ENCODE assay signal across 8 cellular contexts in the genomic region with DNA sequence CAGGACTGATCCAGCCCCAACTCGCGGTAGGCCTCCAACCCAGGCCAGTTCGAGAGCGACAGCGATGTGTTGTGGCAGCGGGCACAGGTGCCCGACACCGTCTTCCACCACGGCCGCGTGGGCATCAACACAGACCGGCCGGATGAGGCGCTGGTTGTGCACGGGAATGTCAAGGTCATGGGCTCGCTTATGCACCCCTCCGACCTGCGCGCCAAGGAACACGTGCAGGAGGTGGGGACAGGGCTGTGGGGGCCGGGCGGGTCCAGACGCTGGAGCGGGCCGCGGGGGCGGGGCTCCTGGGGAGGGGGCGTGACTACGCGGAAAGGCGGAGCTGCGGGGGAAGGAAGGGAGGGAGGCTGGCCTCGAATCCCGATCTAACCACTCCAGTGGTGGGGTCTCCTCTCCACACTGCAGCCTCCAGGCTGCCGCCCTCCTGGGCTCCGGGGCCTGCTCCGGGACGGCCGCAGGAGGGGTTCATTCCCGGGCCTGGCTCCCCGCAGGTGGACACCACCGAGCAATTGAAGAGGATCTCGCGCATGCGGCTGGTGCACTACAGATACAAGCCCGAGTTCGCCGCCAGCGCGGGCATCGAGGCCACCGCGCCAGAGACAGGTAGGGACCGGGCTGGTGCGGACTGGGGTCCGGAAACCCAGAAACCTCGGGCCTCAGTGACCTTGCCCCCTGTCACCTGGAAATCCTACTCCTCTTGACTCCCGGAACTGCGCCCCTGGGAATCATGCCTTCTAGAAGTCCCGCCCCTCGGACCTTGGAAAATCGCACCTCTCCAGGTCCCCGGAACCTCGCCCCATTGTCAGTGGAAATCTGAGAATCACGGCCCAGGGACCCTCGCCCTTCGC. TPM values are rescaled to one million over a fixed set of nuclear protein-coding genes. Genes with fewer than 3 reads are reported as not detected.
A peak's percentile ranks its signal among the peaks of the same experiment; 100 is the strongest.
DNase-seq lines count a peak whose midpoint lies in the region; ATAC-seq and TF ChIP-seq lines count a peak whose summit lies in the region.

No MANE protein-coding gene starts in this region.

- no peaks in the 10 kb centered on the region for H3K9me2 ChIP-seq in MM.1S (replicated peaks; ENCODE audit: insufficient read depth, low read length)

- intact Hi-C loops in heart right ventricle (cut with DNase I) = no loop called here

- H3F3A ChIP-seq in MM.1S (ENCODE audit: insufficient read depth, low read length) = no peaks in the 10 kb centered on the region

- H3K4me1 ChIP-seq in MM.1S (ENCODE audit: low read length) = no peaks in the 10 kb centered on the region
- peaks cover 0 to 17% (median 6%) of the 10 kb centered on the region in 9 donors for H3K4me1 ChIP-seq in heart right ventricle

- H3K9me3 ChIP-seq in MM.1S (replicated peaks; ENCODE audit: insufficient read depth, low read length) = no peaks in the 10 kb centered on the region
- no peaks in the 10 kb centered on the region for H3K9me3 ChIP-seq in heart right ventricle

- H3K36me3 ChIP-seq in MM.1S (replicated peaks; ENCODE audit: insufficient read depth, low read length) (no peaks in the 10 kb centered on the region), heart right ventricle (no peaks in the 10 kb centered on the region)

- H3K4me3 ChIP-seq in MM.1S (ENCODE audit: low read length) = no peak overlapping the region
- H3K4me3 ChIP-seq in heart right ventricle = peak overlapping the region in 9 of 10 donors; percentile 6 to 44 (median 34)

- ATAC-seq in heart right ventricle (peak; percentile 53 to 73 (median 68)), GM21447 (IDR thresholded peaks at IDR 0.05; ENCODE audit: unreplicated experiment) (no peak), GM21717 (IDR thresholded peaks at IDR 0.05; ENCODE audit: unreplicated experiment) (no peak)

- TF ChIP-seq CTCF in MM.1S (IDR thresholded peaks at IDR 0.05; ENCODE audit: low read length) (no peak), heart right ventricle (IDR thresholded peaks at IDR 0.05) (peak in 1 of 9 donors; percentile 7)

- no peak overlapping the region for H3K9ac ChIP-seq in MM.1S (ENCODE audit: low read length)

- no peak overlapping the region for H2AFZ ChIP-seq in MM.1S (ENCODE audit: low read length)

- no peaks in the 10 kb centered on the region for H3K79me2 ChIP-seq in MM.1S (ENCODE audit: low read length)

- no peak for DNase-seq in MM.1S
- DNase-seq in activated T-helper 1 cell treated with Interleukin-2 at 50 U/mL for 16 hours (ENCODE audit: low read depth) = peak; percentile 47
- DNase-seq in heart right ventricle = peak; percentile 45 to 66
- peak; percentile 40 to 54 for DNase-seq in stimulated activated CD4-positive, alpha-beta T cell treated with anti-CD3 and anti-CD28 coated beads, Interleukin-4, amount 100 ng/mL, for 48 hours (ENCODE audit: low read depth in 2 of 2)
- DNase-seq in DMS153 (lab: John Stamatoyannopoulos, UW) = no peak
- no peak for DNase-seq in NCI-H2081 (lab: John Stamatoyannopoulos, UW)

- H3K27me3 ChIP-seq in MM.1S (replicated peaks; ENCODE audit: insufficient read depth, low read length) (peaks cover 14% of the 10 kb centered on the region), heart right ventricle (peaks cover 0 to 13% (median 0%) of the 10 kb centered on the region in 7 donors)

- WGBS in heart right ventricle, 2 donors = 39 to 43% methylated on average over 65 to 67 of the region's 67 CpGs

- H3K27ac ChIP-seq in MM.1S (ENCODE audit: low read length) = no peak overlapping the region
- H3K27ac ChIP-seq in heart right ventricle = no peak overlapping the region

- peak overlapping the region; percentile 24; the same call in 1 of the 2 replicates for H3K4me2 ChIP-seq in MM.1S (ENCODE audit: low read depth, low read length)

- no peaks in the 10 kb centered on the region for H4K20me1 ChIP-seq in MM.1S (ENCODE audit: insufficient read depth, low read length)

RNA-seq across cellular contexts. Expression of gene TMEM258, which starts 14.9 kb away (rescaled TPM):
- 100 to 1,000 TPM in 9 of 10 donors, 10 to 100 TPM in 1; 98.9 to 142 (median 109) TPM for total RNA-seq in heart right ventricle
- 100 to 1,000 TPM in 1 of 2 donors, 10 to 100 TPM in 1; 80.7 to 273 TPM for polyA plus RNA-seq in heart right ventricle

RNA-seq across cellular contexts. Expression of gene FEN1, which starts 15.2 kb away (rescaled TPM):
- 1 to 10 TPM; 3.7 to 8.6 (median 6.2) TPM for total RNA-seq in heart right ventricle
- polyA plus RNA-seq in heart right ventricle = 1 to 10 TPM; 2.1 to 8.8 TPM

RNA-seq across cellular contexts. Expression of gene MYRF, which starts 25.0 kb away (rescaled TPM):
- 1 to 10 TPM in 1 of 10 donors, under 1 TPM in 9; 0.13 to 1.2 (median 0.26) TPM for total RNA-seq in heart right ventricle
- under 1 TPM; 0.16 to 0.37 TPM for polyA plus RNA-seq in heart right ventricle

RNA-seq across cellular contexts. Expression of gene FADS1, which starts 39.3 kb away (rescaled TPM):
- total RNA-seq in heart right ventricle = 10 to 100 TPM; 16.4 to 37.4 (median 25.4) TPM
- 10 to 100 TPM; 13.8 to 35.2 TPM for polyA plus RNA-seq in heart right ventricle

RNA-seq across cellular contexts. Expression of gene FADS2, which starts 50.6 kb away (rescaled TPM):
- 10 to 100 TPM; 15.1 to 37.0 (median 23.5) TPM for total RNA-seq in heart right ventricle
- 10 to 100 TPM; 12.2 to 31.6 TPM for polyA plus RNA-seq in heart right ventricle

Comparison
In these comparisons a context has a peak if more than half of its experiments do, and no peak if none do; other contexts are left out.
1. DNase-seq: peak in activated T-helper 1 cell treated with Interleukin-2 at 50 U/mL for 16 hours (single experiment), heart right ventricle (2 of 2) and stimulated activated CD4-positive, alpha-beta T cell treated with anti-CD3 and anti-CD28 coated beads, Interleukin-4, amount 100 ng/mL, for 48 hours (2 of 2); none in MM.1S (single experiment), DMS153 (single experiment) and NCI-H2081 (0 of 2).
2. ATAC-seq: peak in heart right ventricle (8 of 8); none in GM21447 (single experiment) and GM21717 (single experiment).